ENCODE assay signal across 8 cellular contexts in the genomic region with DNA sequence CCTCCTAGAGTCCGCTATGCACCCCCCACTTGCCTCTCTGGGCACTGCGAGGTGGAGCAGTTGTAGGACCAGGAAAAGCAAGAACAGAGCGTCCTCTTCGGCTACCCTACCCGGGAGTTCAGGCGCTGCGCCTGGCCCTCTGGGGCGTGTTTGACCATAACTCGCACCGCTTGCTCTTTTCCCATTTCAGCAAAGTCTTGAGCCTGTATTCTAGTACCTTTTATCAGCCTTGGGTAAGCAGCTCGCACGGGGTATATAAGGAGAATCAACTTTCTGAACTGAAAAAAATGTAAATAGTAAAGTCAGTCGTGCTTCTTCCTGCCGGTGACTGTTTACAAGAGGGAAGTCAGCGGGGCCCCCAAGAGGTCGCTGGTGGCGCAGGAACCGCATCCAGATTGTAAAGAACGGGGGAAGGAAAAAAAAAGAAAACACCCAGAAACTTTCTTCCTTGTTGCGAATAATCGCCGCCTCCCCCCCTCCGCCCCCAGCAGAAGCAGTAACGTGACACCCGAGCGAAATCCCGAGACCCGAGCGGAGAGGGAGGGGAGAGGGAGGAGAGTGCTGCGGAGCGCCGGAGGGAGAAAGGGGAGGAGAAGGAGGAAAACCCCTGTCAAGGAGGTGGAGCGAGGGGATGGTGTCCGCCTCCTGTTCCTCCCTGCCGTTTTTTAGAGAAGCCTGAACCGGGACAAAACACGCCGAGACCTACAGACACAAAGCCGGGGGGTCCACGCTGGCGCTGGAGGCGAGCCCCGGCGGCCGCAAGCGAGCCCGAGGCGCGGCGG. TPM values are rescaled to one million over a fixed set of nuclear protein-coding genes. Genes with fewer than 3 reads are reported as not detected.
DNase-seq lines count a peak whose midpoint lies in the region; ATAC-seq and TF ChIP-seq lines count a peak whose summit lies in the region.

UST (plus strand) TSS at position 668 of the 782 bp plus-strand sequence. CDS start 401 bp downstream, outside the sequence.

- no peaks in the 10 kb centered on the region for H3K9me2 ChIP-seq in hepatocyte (replicated peaks; ENCODE audit: insufficient read depth)

- H3K4me3 ChIP-seq in BLaER1 (peak within 1 kb of the TSS; percentile 89), astrocyte of the spinal cord (ENCODE audit: low read depth, low read length) (peak within 1 kb of the TSS; percentile 80), hepatocyte (peak within 1 kb of the TSS; percentile 96)

- peak; percentile 47 for TF ChIP-seq CTCF in astrocyte of the spinal cord (IDR thresholded peaks at IDR 0.05; ENCODE audit: low read depth, low read length)
- peak; percentile 60 for TF ChIP-seq CTCF in hepatocyte (IDR thresholded peaks at IDR 0.05; ENCODE audit: poor library complexity)

- H3K9ac ChIP-seq in BLaER1, result peak within 1 kb of the TSS; percentile 83

- under 1% methylated on average over 49 of the region's 50 CpGs for WGBS in hepatocyte (ENCODE audit: low lambda C conversion rate, missing lambda C conversion rate)

- H3K4me1 ChIP-seq in BLaER1 (peaks cover 33% of the 10 kb centered on the region), hepatocyte (ENCODE audit: insufficient read depth) (peaks cover 5% of the 10 kb centered on the region)

- peak within 1 kb of the TSS; percentile 79 for H2AFZ ChIP-seq in hepatocyte

- in situ Hi-C loops in astrocyte of the spinal cord (cut with HindIII; ENCODE audit: low sequenced_read_pairs), result no loop called here

- DNase-seq in LHCN-M2 (ENCODE audit: low read depth) (peak; percentile 92), SW480 (ENCODE audit: low spot score) (peak; percentile 54), astrocyte of the spinal cord (ENCODE audit: low read depth, low spot score) (peak; percentile 96), hepatocyte (ENCODE audit: low spot score) (peak; percentile 92), putamen (ENCODE audit: low spot score) (peak; percentile 78)

- no peaks in the 10 kb centered on the region for H3K36me3 ChIP-seq in BLaER1
- no peaks in the 10 kb centered on the region for H3K36me3 ChIP-seq in hepatocyte (replicated peaks; ENCODE audit: insufficient read depth, low read depth)

- H3K27me3 ChIP-seq in BLaER1 (peaks cover 23% of the 10 kb centered on the region; the same call in 1 of the 2 replicates), hepatocyte (no peaks in the 10 kb centered on the region)

- H4K20me1 ChIP-seq in BLaER1, result peaks cover 39% of the 10 kb centered on the region
- H4K20me1 ChIP-seq in hepatocyte (ENCODE audit: insufficient read depth, poor library complexity, severe bottlenecking), result peaks cover 5% of the 10 kb centered on the region

- peak; percentile 43 for ATAC-seq in GM19372 (IDR thresholded peaks at IDR 0.05; ENCODE audit: low read depth, unreplicated experiment)
- ATAC-seq in GM21390 (IDR thresholded peaks at IDR 0.05; ENCODE audit: unreplicated experiment), result no peak

- peak within 1 kb of the TSS; percentile 76 for H3K27ac ChIP-seq in BLaER1
- peak within 1 kb of the TSS; percentile 85 for H3K27ac ChIP-seq in hepatocyte

- H3K4me2 ChIP-seq in BLaER1 (peak within 1 kb of the TSS; percentile 100), hepatocyte (peak within 1 kb of the TSS; percentile 78)

- no peaks in the 10 kb centered on the region for H3K9me3 ChIP-seq in BLaER1
- no peaks in the 10 kb centered on the region for H3K9me3 ChIP-seq in hepatocyte (ENCODE audit: low read depth)

- peaks cover 22% of the 10 kb centered on the region for H3K79me2 ChIP-seq in hepatocyte

RNA-seq across cellular contexts. Expression of gene UST, which starts in this region (rescaled TPM):
- total RNA-seq in LHCN-M2 (2014; rRNA removed) (4.9 and 5.6 TPM in 2 replicates), hepatocyte (11.7 and 13.4 TPM in 2 replicates)
- polyA plus RNA-seq in LHCN-M2 (2012), result 1.3 TPM
- polyA plus RNA-seq in hepatocyte, result 7.0 and 8.0 TPM in 2 replicates
